Comparison of ENCODE assay signal across 1 cellular context in the genomic region with DNA sequence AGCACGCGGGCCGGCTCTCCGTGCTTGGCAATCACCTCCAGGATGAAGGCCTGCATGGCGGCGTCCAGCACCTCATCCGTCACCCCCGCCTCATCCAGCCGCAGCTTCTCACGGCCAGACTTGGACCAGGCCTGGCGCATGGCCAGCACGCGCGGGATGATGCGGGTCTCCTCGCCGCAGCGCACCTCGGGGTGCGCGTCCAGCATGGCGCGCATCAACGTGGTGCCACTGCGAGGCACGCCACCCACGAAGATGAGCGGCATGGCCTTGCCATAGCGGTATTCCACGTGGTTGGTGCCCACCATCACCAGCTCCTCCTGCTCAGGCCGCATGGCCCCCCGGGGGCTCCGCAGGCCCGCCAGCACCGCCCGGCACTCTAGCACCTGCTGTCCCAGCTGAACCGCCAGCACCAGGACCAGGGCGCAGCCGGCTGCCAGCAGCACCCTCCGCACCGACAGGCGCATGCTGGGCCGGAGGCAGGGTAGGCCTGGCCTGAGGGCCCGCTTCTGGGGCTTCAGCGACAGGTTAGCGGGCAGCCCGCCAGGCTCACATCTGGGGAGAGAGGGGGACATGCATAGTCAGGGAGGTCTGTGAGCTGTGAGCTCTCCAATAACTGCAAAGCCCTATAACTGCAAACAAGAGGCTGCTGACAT.
TF ChIP-seq lines count a peak whose summit lies in the region.

No MANE protein-coding gene starts in this region.

TF ChIP-seq in H1, 55 proteins besides CTCF, POLR2A, EP300 and RAD21:
- TF ChIP-seq SP4 (IDR thresholded peaks at IDR 0.05; ENCODE audit: low read length) (no peak), RBBP5 (IDR thresholded peaks at IDR 0.05; ENCODE audit: borderline replicate concordance, low read depth, low read length) (no peak), SIX5 (IDR thresholded peaks at IDR 0.05; ENCODE audit: low read depth, low read length) (no peak), CTBP2 (IDR thresholded peaks at IDR 0.05; ENCODE audit: borderline replicate concordance, insufficient read depth, insufficient read length, low read length) (no peak), EZH2 (IDR thresholded peaks at IDR 0.05; ENCODE audit: low read depth, low read length, severe bottlenecking) (no peak), GTF2F1 (IDR thresholded peaks at IDR 0.05; ENCODE audit: borderline replicate concordance, low read depth, low read length) (no peak), NANOG (IDR thresholded peaks at IDR 0.05; ENCODE audit: insufficient read depth, low read depth, low read length, poor library complexity, severe bottlenecking) (no peak), ATF3 (IDR thresholded peaks at IDR 0.05; ENCODE audit: insufficient read depth, low read depth, low read length) (no peak), SP2 (IDR thresholded peaks at IDR 0.05; ENCODE audit: low read length) (no peak), SAP30 (IDR thresholded peaks at IDR 0.05; ENCODE audit: insufficient read depth, insufficient replicate concordance, low read length) (no peak), FOSL1 (IDR thresholded peaks at IDR 0.05; ENCODE audit: insufficient read depth, low read depth, low read length) (no peak), BCL11A (IDR thresholded peaks at IDR 0.05; ENCODE audit: low read depth in 2 of 2, low read length in 2 of 2) (no peak), SIN3A (conservative IDR thresholded peaks at IDR 0.05 in 1 of 2, IDR thresholded peaks at IDR 0.05 in 1 of 2; ENCODE audit: low read depth in 1 of 2, low read length in 2 of 2) (no peak), CHD2 (IDR thresholded peaks at IDR 0.05; ENCODE audit: low read length) (no peak), RNF2 (IDR thresholded peaks at IDR 0.05; ENCODE audit: borderline replicate concordance, low read depth, low read length, missing control alignments, poor library complexity, severe bottlenecking) (no peak), JUND (IDR thresholded peaks at IDR 0.05; ENCODE audit: low read length) (no peak)
- TF ChIP-seq, protein P1, sequence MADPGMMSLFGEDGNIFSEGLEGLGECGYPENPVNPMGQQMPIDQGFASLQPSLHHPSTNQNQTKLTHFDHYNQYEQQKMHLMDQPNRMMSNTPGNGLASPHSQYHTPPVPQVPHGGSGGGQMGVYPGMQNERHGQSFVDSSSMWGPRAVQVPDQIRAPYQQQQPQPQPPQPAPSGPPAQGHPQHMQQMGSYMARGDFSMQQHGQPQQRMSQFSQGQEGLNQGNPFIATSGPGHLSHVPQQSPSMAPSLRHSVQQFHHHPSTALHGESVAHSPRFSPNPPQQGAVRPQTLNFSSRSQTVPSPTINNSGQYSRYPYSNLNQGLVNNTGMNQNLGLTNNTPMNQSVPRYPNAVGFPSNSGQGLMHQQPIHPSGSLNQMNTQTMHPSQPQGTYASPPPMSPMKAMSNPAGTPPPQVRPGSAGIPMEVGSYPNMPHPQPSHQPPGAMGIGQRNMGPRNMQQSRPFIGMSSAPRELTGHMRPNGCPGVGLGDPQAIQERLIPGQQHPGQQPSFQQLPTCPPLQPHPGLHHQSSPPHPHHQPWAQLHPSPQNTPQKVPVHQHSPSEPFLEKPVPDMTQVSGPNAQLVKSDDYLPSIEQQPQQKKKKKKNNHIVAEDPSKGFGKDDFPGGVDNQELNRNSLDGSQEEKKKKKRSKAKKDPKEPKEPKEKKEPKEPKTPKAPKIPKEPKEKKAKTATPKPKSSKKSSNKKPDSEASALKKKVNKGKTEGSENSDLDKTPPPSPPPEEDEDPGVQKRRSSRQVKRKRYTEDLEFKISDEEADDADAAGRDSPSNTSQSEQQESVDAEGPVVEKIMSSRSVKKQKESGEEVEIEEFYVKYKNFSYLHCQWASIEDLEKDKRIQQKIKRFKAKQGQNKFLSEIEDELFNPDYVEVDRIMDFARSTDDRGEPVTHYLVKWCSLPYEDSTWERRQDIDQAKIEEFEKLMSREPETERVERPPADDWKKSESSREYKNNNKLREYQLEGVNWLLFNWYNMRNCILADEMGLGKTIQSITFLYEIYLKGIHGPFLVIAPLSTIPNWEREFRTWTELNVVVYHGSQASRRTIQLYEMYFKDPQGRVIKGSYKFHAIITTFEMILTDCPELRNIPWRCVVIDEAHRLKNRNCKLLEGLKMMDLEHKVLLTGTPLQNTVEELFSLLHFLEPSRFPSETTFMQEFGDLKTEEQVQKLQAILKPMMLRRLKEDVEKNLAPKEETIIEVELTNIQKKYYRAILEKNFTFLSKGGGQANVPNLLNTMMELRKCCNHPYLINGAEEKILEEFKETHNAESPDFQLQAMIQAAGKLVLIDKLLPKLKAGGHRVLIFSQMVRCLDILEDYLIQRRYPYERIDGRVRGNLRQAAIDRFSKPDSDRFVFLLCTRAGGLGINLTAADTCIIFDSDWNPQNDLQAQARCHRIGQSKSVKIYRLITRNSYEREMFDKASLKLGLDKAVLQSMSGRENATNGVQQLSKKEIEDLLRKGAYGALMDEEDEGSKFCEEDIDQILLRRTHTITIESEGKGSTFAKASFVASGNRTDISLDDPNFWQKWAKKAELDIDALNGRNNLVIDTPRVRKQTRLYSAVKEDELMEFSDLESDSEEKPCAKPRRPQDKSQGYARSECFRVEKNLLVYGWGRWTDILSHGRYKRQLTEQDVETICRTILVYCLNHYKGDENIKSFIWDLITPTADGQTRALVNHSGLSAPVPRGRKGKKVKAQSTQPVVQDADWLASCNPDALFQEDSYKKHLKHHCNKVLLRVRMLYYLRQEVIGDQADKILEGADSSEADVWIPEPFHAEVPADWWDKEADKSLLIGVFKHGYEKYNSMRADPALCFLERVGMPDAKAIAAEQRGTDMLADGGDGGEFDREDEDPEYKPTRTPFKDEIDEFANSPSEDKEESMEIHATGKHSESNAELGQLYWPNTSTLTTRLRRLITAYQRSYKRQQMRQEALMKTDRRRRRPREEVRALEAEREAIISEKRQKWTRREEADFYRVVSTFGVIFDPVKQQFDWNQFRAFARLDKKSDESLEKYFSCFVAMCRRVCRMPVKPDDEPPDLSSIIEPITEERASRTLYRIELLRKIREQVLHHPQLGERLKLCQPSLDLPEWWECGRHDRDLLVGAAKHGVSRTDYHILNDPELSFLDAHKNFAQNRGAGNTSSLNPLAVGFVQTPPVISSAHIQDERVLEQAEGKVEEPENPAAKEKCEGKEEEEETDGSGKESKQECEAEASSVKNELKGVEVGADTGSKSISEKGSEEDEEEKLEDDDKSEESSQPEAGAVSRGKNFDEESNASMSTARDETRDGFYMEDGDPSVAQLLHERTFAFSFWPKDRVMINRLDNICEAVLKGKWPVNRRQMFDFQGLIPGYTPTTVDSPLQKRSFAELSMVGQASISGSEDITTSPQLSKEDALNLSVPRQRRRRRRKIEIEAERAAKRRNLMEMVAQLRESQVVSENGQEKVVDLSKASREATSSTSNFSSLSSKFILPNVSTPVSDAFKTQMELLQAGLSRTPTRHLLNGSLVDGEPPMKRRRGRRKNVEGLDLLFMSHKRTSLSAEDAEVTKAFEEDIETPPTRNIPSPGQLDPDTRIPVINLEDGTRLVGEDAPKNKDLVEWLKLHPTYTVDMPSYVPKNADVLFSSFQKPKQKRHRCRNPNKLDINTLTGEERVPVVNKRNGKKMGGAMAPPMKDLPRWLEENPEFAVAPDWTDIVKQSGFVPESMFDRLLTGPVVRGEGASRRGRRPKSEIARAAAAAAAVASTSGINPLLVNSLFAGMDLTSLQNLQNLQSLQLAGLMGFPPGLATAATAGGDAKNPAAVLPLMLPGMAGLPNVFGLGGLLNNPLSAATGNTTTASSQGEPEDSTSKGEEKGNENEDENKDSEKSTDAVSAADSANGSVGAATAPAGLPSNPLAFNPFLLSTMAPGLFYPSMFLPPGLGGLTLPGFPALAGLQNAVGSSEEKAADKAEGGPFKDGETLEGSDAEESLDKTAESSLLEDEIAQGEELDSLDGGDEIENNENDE (IDR thresholded peaks at IDR 0.05; ENCODE audit: insufficient replicate concordance, low read length) = no peak
- TF ChIP-seq, protein P2, sequence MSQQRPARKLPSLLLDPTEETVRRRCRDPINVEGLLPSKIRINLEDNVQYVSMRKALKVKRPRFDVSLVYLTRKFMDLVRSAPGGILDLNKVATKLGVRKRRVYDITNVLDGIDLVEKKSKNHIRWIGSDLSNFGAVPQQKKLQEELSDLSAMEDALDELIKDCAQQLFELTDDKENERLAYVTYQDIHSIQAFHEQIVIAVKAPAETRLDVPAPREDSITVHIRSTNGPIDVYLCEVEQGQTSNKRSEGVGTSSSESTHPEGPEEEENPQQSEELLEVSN (IDR thresholded peaks at IDR 0.05) = no peak
- TF ChIP-seq, protein P3, sequence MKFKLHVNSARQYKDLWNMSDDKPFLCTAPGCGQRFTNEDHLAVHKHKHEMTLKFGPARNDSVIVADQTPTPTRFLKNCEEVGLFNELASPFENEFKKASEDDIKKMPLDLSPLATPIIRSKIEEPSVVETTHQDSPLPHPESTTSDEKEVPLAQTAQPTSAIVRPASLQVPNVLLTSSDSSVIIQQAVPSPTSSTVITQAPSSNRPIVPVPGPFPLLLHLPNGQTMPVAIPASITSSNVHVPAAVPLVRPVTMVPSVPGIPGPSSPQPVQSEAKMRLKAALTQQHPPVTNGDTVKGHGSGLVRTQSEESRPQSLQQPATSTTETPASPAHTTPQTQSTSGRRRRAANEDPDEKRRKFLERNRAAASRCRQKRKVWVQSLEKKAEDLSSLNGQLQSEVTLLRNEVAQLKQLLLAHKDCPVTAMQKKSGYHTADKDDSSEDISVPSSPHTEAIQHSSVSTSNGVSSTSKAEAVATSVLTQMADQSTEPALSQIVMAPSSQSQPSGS (IDR thresholded peaks at IDR 0.05; ENCODE audit: low read length) = no peak
